In genomic region chr13:98289339-98289935, GRCh38 we compare ENCODE assay signal across 25 cellular contexts.
"Had no signal": no experiment of that assay in that cellular context is flagged by ENCODE, and none has a peak within 500 bp of the region (broad histone marks: within the 10 kb centered on the region; RNA-seq: fewer than 3 reads in every experiment).

No MANE protein-coding gene starts in this region.

- H3K9me3 Mint-ChIP-seq: activated naive CD4-positive, alpha-beta T cell treated with anti-CD3 and anti-CD28 coated beads, Interleukin-2, amount 10 ng/mL, durations not matched to agents 7 days and 5 days; activated naive CD8-positive, alpha-beta T cell treated with anti-CD3 and anti-CD28 coated beads for 36 hours; activated T-cell treated with anti-CD3 and anti-CD28 coated beads, Interleukin-2, amount 50 U/mL, for 24 hours; activated T-helper 17 cell treated with anti-CD3 and anti-CD28 coated beads, Interleukin-2, amount 50 U/mL, for 72 hours; T-helper 1 cell treated with Interleukin-12 subunit alpha and Interleukin-12 subunit beta and Interleukin-4 antibody, amounts not matched to agents 30 μg/mL and 1 μg/mL, for 36 hours had no signal

- H3K9me3 ChIP-seq: MG63, Peyer's patch, SJCRH30 had no signal

- H3K36me3 Mint-ChIP-seq: activated CD8-positive, alpha-beta memory T cell treated with anti-CD3 and anti-CD28 coated beads, Interleukin-2, amount 10 ng/mL, durations not matched to agents 7 days and 5 days; activated naive CD4-positive, alpha-beta T cell treated with anti-CD3 and anti-CD28 coated beads, Interleukin-2, amount 10 ng/mL, durations not matched to agents 7 days and 5 days; activated naive CD8-positive, alpha-beta T cell treated with anti-CD3 and anti-CD28 coated beads for 36 hours; WTC11 had no signal

- H3K4me1 ChIP-seq: Peyer's patch had no signal

- H3K4me3 Mint-ChIP-seq: activated CD8-positive, alpha-beta memory T cell treated with anti-CD3 and anti-CD28 coated beads, Interleukin-2, amount 10 ng/mL, durations not matched to agents 7 days and 5 days; activated naive CD4-positive, alpha-beta T cell treated with anti-CD3 and anti-CD28 coated beads, Interleukin-2, amount 10 ng/mL, durations not matched to agents 7 days and 5 days; activated naive CD8-positive, alpha-beta T cell treated with anti-CD3 and anti-CD28 coated beads for 36 hours; activated T-cell treated with anti-CD3 and anti-CD28 coated beads, Interleukin-2, amount 50 U/mL, for 24 hours; activated T-helper 17 cell treated with anti-CD3 and anti-CD28 coated beads, Interleukin-2, amount 50 U/mL, for 72 hours; T-helper 1 cell treated with Interleukin-12 subunit alpha and Interleukin-12 subunit beta and Interleukin-4 antibody, amounts not matched to agents 30 μg/mL and 1 μg/mL, for 36 hours; WTC11 had no signal

- H3K27me3 ChIP-seq: MG63, Peyer's patch, SJCRH30 had no signal

- DNase-seq: activated CD4-positive, alpha-beta T cell treated with anti-CD3 and anti-CD28 coated beads for 48 hours; activated CD4-positive, alpha-beta T cell treated with anti-CD3 and anti-CD28 coated beads, Interleukin-2, amount 50 U/mL, for 4 hours; activated CD4-positive, CD25-positive, alpha-beta regulatory T cell treated with anti-CD3 and anti-CD28 coated beads, Interleukin-2, amount 50 U/mL, for 72 hours; activated CD8-positive, alpha-beta memory T cell treated with anti-CD3 and anti-CD28 coated beads, Interleukin-2, amount 10 ng/mL, durations not matched to agents 7 days and 5 days; activated gamma-delta T cell; activated naive CD4-positive, alpha-beta T cell treated with anti-CD3 and anti-CD28 coated beads, Interleukin-2, amount 10 ng/mL, durations not matched to agents 7 days and 5 days; activated naive CD8-positive, alpha-beta T cell treated with anti-CD3 and anti-CD28 coated beads for 36 hours; activated T-cell treated with anti-CD3 and anti-CD28 coated beads, Interleukin-2, amount 50 U/mL, for 24 hours; cerebellar nuclear complex; MG63; MV-4-11; NCI-H1092 treated with DMSO at 0.1 percent for 48 hours; NCI-H1417 treated with DMSO at 0.1 percent for 48 hours; NCI-H1694; NCI-H2029; NCI-H2107; Peyer's patch; Right ventricle myocardium superior; SJCRH30; SW 1271 had no signal

- H3K4me1 Mint-ChIP-seq: activated CD8-positive, alpha-beta memory T cell treated with anti-CD3 and anti-CD28 coated beads, Interleukin-2, amount 10 ng/mL, durations not matched to agents 7 days and 5 days; activated naive CD4-positive, alpha-beta T cell treated with anti-CD3 and anti-CD28 coated beads, Interleukin-2, amount 10 ng/mL, durations not matched to agents 7 days and 5 days; activated naive CD8-positive, alpha-beta T cell treated with anti-CD3 and anti-CD28 coated beads for 36 hours; activated T-helper 17 cell treated with anti-CD3 and anti-CD28 coated beads, Interleukin-2, amount 50 U/mL, for 72 hours had no signal

- H3K36me3 ChIP-seq: MG63, Peyer's patch, SJCRH30 had no signal

- ATAC-seq: activated CD8-positive, alpha-beta memory T cell treated with anti-CD3 and anti-CD28 coated beads, Interleukin-2, amount 10 ng/mL, durations not matched to agents 7 days and 5 days; activated T-helper 17 cell treated with anti-CD3 and anti-CD28 coated beads, Interleukin-2, amount 50 U/mL, for 72 hours; SK-N-SH treated with all-trans-retinoic acid at 6 μM for 48 hours; WTC11 had no signal

- H3K4me3 ChIP-seq: MG63, Peyer's patch, SJCRH30 had no signal

- H3K27ac ChIP-seq: Peyer's patch, RWPE1, SJCRH30 had no signal

- H3K27me3 Mint-ChIP-seq: activated naive CD4-positive, alpha-beta T cell treated with anti-CD3 and anti-CD28 coated beads, Interleukin-2, amount 10 ng/mL, durations not matched to agents 7 days and 5 days; activated naive CD8-positive, alpha-beta T cell treated with anti-CD3 and anti-CD28 coated beads for 36 hours had no signal
